Comparison of ENCODE assay signal across 14 cellular contexts in the genomic region with DNA sequence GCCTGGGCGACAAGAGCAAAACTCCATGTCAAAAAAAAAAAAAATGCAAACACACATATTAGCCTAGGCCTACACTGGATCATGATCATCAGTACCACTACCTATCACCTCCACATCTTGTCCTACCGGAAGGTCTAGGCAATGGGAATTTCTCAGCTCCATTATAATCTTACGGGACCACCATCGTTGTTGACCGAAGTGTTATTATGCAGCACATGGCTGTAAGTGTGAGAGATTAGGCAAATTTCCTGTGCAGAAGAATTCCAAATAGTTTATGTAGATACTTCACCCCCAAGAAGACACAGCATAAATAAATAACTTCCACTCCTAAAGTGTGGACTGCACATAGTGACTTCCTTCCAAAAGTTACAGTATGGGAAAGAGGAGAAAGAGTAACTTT. TPM values are rescaled to one million over a fixed set of nuclear protein-coding genes. Genes with fewer than 3 reads are reported as not detected.
DNase-seq lines count a peak whose midpoint lies in the region; ATAC-seq and TF ChIP-seq lines count a peak whose summit lies in the region.
"Had no signal": no experiment of that assay in that cellular context is flagged by ENCODE, and none has a peak within 500 bp of the region (broad histone marks: within the 10 kb centered on the region; RNA-seq: fewer than 3 reads in every experiment).

No MANE protein-coding gene starts in this region.

- TF ChIP-seq CTCF in HFFc6 (IDR thresholded peaks at IDR 0.05), result no peak
- no peak for TF ChIP-seq CTCF in WERI-Rb-1 (IDR thresholded peaks at IDR 0.05; ENCODE audit: low read depth, low read length)

- peaks cover 30% of the 10 kb centered on the region for H3K9me3 ChIP-seq in WERI-Rb-1 (ENCODE audit: severe bottlenecking)

- H3K4me3 ChIP-seq in WERI-Rb-1 (ENCODE audit: low read depth, low read length), result no peak overlapping the region; the same call in 1 of the 2 replicates
- H3K4me3 ChIP-seq: BLaER1 treated with 17β-estradiol and CSF1 and Interleukin-3, amounts not matched to agents 10 nM and 100 nM; GM23338 had no signal

- no peaks in the 10 kb centered on the region for H3K36me3 ChIP-seq in WERI-Rb-1
- H3K36me3 ChIP-seq: BLaER1 treated with 17β-estradiol and CSF1 and Interleukin-3, amounts not matched to agents 10 nM and 100 nM had no signal

- peaks cover 2% of the 10 kb centered on the region; the same call in 1 of the 2 replicates for H3K27me3 Mint-ChIP-seq in HFFc6 (ENCODE audit: insufficient read depth)
- H3K27me3 Mint-ChIP-seq in activated T-helper 1 cell treated with anti-CD3 and anti-CD28 coated beads, Interleukin-12 subunit alpha, Interleukin-12 subunit beta, Interleukin-2, Interleukin-4 antibody, amounts not matched to agents 30 ng/mL and 10 ng/mL and 1 ng/mL, durations not matched to agents 14 hours and 24 hours and 36 hours (ENCODE audit: insufficient read depth), result peaks cover 11% of the 10 kb centered on the region
- H3K27me3 Mint-ChIP-seq: CD4-positive, CD25-positive, alpha-beta regulatory T cell had no signal

- no peaks in the 10 kb centered on the region for H3K27me3 ChIP-seq in WERI-Rb-1 (ENCODE audit: insufficient read depth, low read depth, severe bottlenecking)
- H3K27me3 ChIP-seq: BLaER1 treated with 17β-estradiol and CSF1 and Interleukin-3, amounts not matched to agents 10 nM and 100 nM had no signal

- H3K27ac Mint-ChIP-seq in HFFc6, result peak overlapping the region; percentile 49
- H3K27ac Mint-ChIP-seq in activated T-helper 1 cell treated with anti-CD3 and anti-CD28 coated beads, Interleukin-12 subunit alpha, Interleukin-12 subunit beta, Interleukin-2, Interleukin-4 antibody, amounts not matched to agents 30 ng/mL and 10 ng/mL and 1 ng/mL, durations not matched to agents 14 hours and 24 hours and 36 hours, result no peak overlapping the region
- H3K27ac Mint-ChIP-seq: CD4-positive, CD25-positive, alpha-beta regulatory T cell; GM23338 had no signal

- peaks cover 10% of the 10 kb centered on the region; the same call in 1 of the 2 replicates for H3K36me3 Mint-ChIP-seq in HFFc6 (ENCODE audit: low read depth)
- H3K36me3 Mint-ChIP-seq in activated T-helper 1 cell treated with anti-CD3 and anti-CD28 coated beads, Interleukin-12 subunit alpha, Interleukin-12 subunit beta, Interleukin-2, Interleukin-4 antibody, amounts not matched to agents 30 ng/mL and 10 ng/mL and 1 ng/mL, durations not matched to agents 14 hours and 24 hours and 36 hours (ENCODE audit: low read depth), result no peaks in the 10 kb centered on the region
- H3K36me3 Mint-ChIP-seq: CD4-positive, CD25-positive, alpha-beta regulatory T cell had no signal

- intact Hi-C loops in activated T-helper 1 cell treated with anti-CD3 and anti-CD28 coated beads, Interleukin-12 subunit alpha, Interleukin-12 subunit beta, Interleukin-2, Interleukin-4 antibody, amounts not matched to agents 30 ng/mL and 10 ng/mL and 1 ng/mL, durations not matched to agents 14 hours and 24 hours and 36 hours (cut with micrococcal nuclease), result no loop called here

- H3K4me1 Mint-ChIP-seq in HFFc6 (ENCODE audit: low read depth), result peaks cover 81% of the 10 kb centered on the region
- no peaks in the 10 kb centered on the region for H3K4me1 Mint-ChIP-seq in activated T-helper 1 cell treated with anti-CD3 and anti-CD28 coated beads, Interleukin-12 subunit alpha, Interleukin-12 subunit beta, Interleukin-2, Interleukin-4 antibody, amounts not matched to agents 30 ng/mL and 10 ng/mL and 1 ng/mL, durations not matched to agents 14 hours and 24 hours and 36 hours (ENCODE audit: low read depth)

- no peak overlapping the region for H3K4me3 Mint-ChIP-seq in HFFc6
- no peak overlapping the region for H3K4me3 Mint-ChIP-seq in activated T-helper 1 cell treated with anti-CD3 and anti-CD28 coated beads, Interleukin-12 subunit alpha, Interleukin-12 subunit beta, Interleukin-2, Interleukin-4 antibody, amounts not matched to agents 30 ng/mL and 10 ng/mL and 1 ng/mL, durations not matched to agents 14 hours and 24 hours and 36 hours
- H3K4me3 Mint-ChIP-seq: CD4-positive, CD25-positive, alpha-beta regulatory T cell; GM23338; H9 had no signal

- H3K27ac ChIP-seq in WERI-Rb-1 (peak overlapping the region; percentile 96), substantia nigra (ENCODE audit: low read depth, low read length, poor library complexity, severe bottlenecking) (peak overlapping the region; percentile 86)

- peaks cover 10% of the 10 kb centered on the region; the same call in 1 of the 2 replicates for H3K9me3 Mint-ChIP-seq in HFFc6
- H3K9me3 Mint-ChIP-seq in activated T-helper 1 cell treated with anti-CD3 and anti-CD28 coated beads, Interleukin-12 subunit alpha, Interleukin-12 subunit beta, Interleukin-2, Interleukin-4 antibody, amounts not matched to agents 30 ng/mL and 10 ng/mL and 1 ng/mL, durations not matched to agents 14 hours and 24 hours and 36 hours, result no peaks in the 10 kb centered on the region

- no peak for ATAC-seq in GM18909 (IDR thresholded peaks at IDR 0.05; ENCODE audit: poor library complexity, unreplicated experiment)

- no peak for DNase-seq in HFFc6
- DNase-seq in WERI-Rb-1, result no peak
- DNase-seq in left kidney (ENCODE audit: low read depth, low spot score), result peak; percentile 11
- DNase-seq in substantia nigra (lab: John Stamatoyannopoulos, UW), result no peak
- DNase-seq in activated T-helper 1 cell treated with anti-CD3 and anti-CD28 coated beads, Interleukin-12 subunit alpha, Interleukin-12 subunit beta, Interleukin-2, Interleukin-4 antibody, amounts not matched to agents 30 ng/mL and 10 ng/mL and 1 ng/mL, durations not matched to agents 14 hours and 24 hours and 36 hours (ENCODE audit: low spot score), result no peak
- no peak for DNase-seq in HPDE6-E6E7 (ENCODE audit: extremely low spot score)
- DNase-seq: ACHN; CD4-positive, CD25-positive, alpha-beta regulatory T cell; DMS53; H9 had no signal

RNA-seq across cellular contexts. Expression of a gene that starts 16.8 kb away (rescaled TPM):
- total RNA-seq in HFFc6 (2021; fragmentation: NEBNext Ultra II Directional; extraction: Animal tissue kit (Norgen Biotek cat#: 25700)), result 1 to 10 TPM; 1.2 to 4.4 (median 2.2) TPM
- total RNA-seq in activated T-helper 1 cell treated with anti-CD3 and anti-CD28 coated beads, Interleukin-12 subunit alpha, Interleukin-12 subunit beta, Interleukin-2, Interleukin-4 antibody, amounts not matched to agents 30 ng/mL and 10 ng/mL and 1 ng/mL, durations not matched to agents 14 hours and 24 hours and 36 hours, result not detected in 2 replicates
- total RNA-seq: CD4-positive, CD25-positive, alpha-beta regulatory T cell had no signal

RNA-seq across cellular contexts. Expression of a gene that starts 26.7 kb away (rescaled TPM):
- total RNA-seq in HFFc6 (2021; fragmentation: NEBNext Ultra II Directional; extraction: Animal tissue kit (Norgen Biotek cat#: 25700)), result not detected
- total RNA-seq in activated T-helper 1 cell treated with anti-CD3 and anti-CD28 coated beads, Interleukin-12 subunit alpha, Interleukin-12 subunit beta, Interleukin-2, Interleukin-4 antibody, amounts not matched to agents 30 ng/mL and 10 ng/mL and 1 ng/mL, durations not matched to agents 14 hours and 24 hours and 36 hours, result not detected in 2 replicates
- total RNA-seq: A172; CD4-positive, CD25-positive, alpha-beta regulatory T cell; GM23338; H9 had no signal
